In genomic region chr13:52670726-52671125, GRCh38 we compare ENCODE assay signal across 21 cellular contexts. TPM values are rescaled to one million over a fixed set of nuclear protein-coding genes. Genes with fewer than 3 reads are reported as not detected.
DNase-seq lines count a peak whose midpoint lies in the region; ATAC-seq, FAIRE-seq and TF ChIP-seq lines count a peak whose summit lies in the region.
"Had no signal": no experiment of that assay in that cellular context is flagged by ENCODE, and none has a peak within 500 bp of the region (broad histone marks: within the 10 kb centered on the region; RNA-seq: fewer than 3 reads in every experiment).

No MANE protein-coding gene starts in this region.

- no peaks in the 10 kb centered on the region; the same call in 1 of the 2 replicates for H4K20me1 ChIP-seq in IMR-90 (ENCODE audit: insufficient read depth, low read length)
- H4K20me1 ChIP-seq: BLaER1 had no signal

- H2AK5ac ChIP-seq in IMR-90 (ENCODE audit: low read depth, low read length), result no peak overlapping the region

- H3K18ac ChIP-seq in IMR-90 (ENCODE audit: low read depth, low read length), result no peak overlapping the region

- no peak overlapping the region for H3K9ac ChIP-seq in IMR-90 (ENCODE audit: low read depth, low read length)
- H3K9ac ChIP-seq: BLaER1 had no signal

- no peak for TF ChIP-seq RAD21 in A549 (conservative IDR thresholded peaks at IDR 0.05 in 1 of 2, IDR thresholded peaks at IDR 0.05 in 1 of 2)
- TF ChIP-seq RAD21 in IMR-90 (IDR thresholded peaks at IDR 0.05; ENCODE audit: low read length), result no peak

- no peak overlapping the region for H2BK5ac ChIP-seq in IMR-90 (ENCODE audit: low read depth, low read length, poor library complexity, severe bottlenecking)

- 94% methylated on average over 8 of the region's 8 CpGs for WGBS in A549 (ENCODE audit: missing lambda C conversion rate)
- 100% methylated on average over 4 of the region's 8 CpGs; no CpG with 5 or more reads in 1 of the 2 experiments for WGBS in IMR-90 (ENCODE audit: extremely low coverage in 2 of 2, insufficient read length in 1 of 2), 2 experiments
- 87 to 95% methylated on average over 8 of the region's 8 CpGs for WGBS in testis, 2 donors

- H2BK20ac ChIP-seq in IMR-90 (ENCODE audit: low read depth, low read length), result no peak overlapping the region

- TF ChIP-seq CTCF in A549 (IDR thresholded peaks at IDR 0.05) (no peak), IMR-90 (conservative IDR thresholded peaks at IDR 0.05; ENCODE audit: low read depth, low read length) (no peak), testis (IDR thresholded peaks at IDR 0.05) (no peak)

- H3K4ac ChIP-seq in IMR-90 (ENCODE audit: low read depth, low read length), result no peak overlapping the region

- no peak overlapping the region for H3K14ac ChIP-seq in IMR-90 (replicated peaks; ENCODE audit: low read depth, low read length)

- H3K27ac ChIP-seq in A549, result no peak overlapping the region
- H3K27ac ChIP-seq in IMR-90 (ENCODE audit: insufficient read depth, low read length), result no peak overlapping the region
- H3K27ac ChIP-seq in SJCRH30, result no peak overlapping the region
- H3K27ac ChIP-seq in testis, result no peak overlapping the region
- H3K27ac ChIP-seq: BLaER1 had no signal

- peaks cover 14 to 18% of the 10 kb centered on the region in 2 experiments; a peak in 3 of 4 replicates for H3K79me1 ChIP-seq in IMR-90 (ENCODE audit: low read depth in 1 of 2, low read length in 2 of 2)

- TF ChIP-seq EP300 in A549 (IDR thresholded peaks at IDR 0.05), result no peak

- no peaks in the 10 kb centered on the region for H3K9me1 ChIP-seq in IMR-90 (ENCODE audit: insufficient read depth, low read length)

- no peak for ATAC-seq in A549
- no peak for ATAC-seq in IMR-90 (ENCODE audit: low read depth)
- ATAC-seq: GM12878 had no signal

- H3K4me2 ChIP-seq in A549, result no peak overlapping the region
- no peak overlapping the region for H3K4me2 ChIP-seq in IMR-90 (ENCODE audit: low read depth, low read length)
- H3K4me2 ChIP-seq: BLaER1 had no signal

- no peak overlapping the region for H3K4me3 ChIP-seq in A549
- H3K4me3 ChIP-seq in IMR-90 (ENCODE audit: insufficient read depth, low read depth, low read length), result no peak overlapping the region
- H3K4me3 ChIP-seq in SJCRH30, result no peak overlapping the region
- no peak overlapping the region for H3K4me3 ChIP-seq in testis
- H3K4me3 ChIP-seq: BLaER1, GM12878 had no signal

- intact Hi-C loops in IMR-90 (cut with micrococcal nuclease), result no loop called here
- intact Hi-C loops in testis (cut with DNase I; ENCODE audit: low total_unique reads), result no loop called here

- no peak overlapping the region for H4K8ac ChIP-seq in IMR-90 (ENCODE audit: low read depth in 2 of 2, low read length in 2 of 2)

- peaks cover 16% of the 10 kb centered on the region for H3K36me3 ChIP-seq in IMR-90 (ENCODE audit: control insufficient read depth, insufficient read depth, low read length)
- peaks cover 50% of the 10 kb centered on the region for H3K36me3 ChIP-seq in SJCRH30
- no peaks in the 10 kb centered on the region for H3K36me3 ChIP-seq in testis (ENCODE audit: low read depth, missing control alignments)

- no peak overlapping the region for H2BK15ac ChIP-seq in IMR-90 (ENCODE audit: low read depth, low read length)

- BruUV-seq in IMR-90 (replicated peaks; lab: Mats Ljungman, UMichigan), result no TSS peak

- H2AK9ac ChIP-seq in IMR-90 (replicated peaks; ENCODE audit: low read depth, low read length, poor library complexity), result no peak overlapping the region

- H4K91ac ChIP-seq in IMR-90 (ENCODE audit: insufficient read depth, low read depth, low read length), result no peak overlapping the region

- POLR2A ChIA-PET in A549 (lab: Yijun Ruan, JAX), result no interaction called here
- POLR2A ChIA-PET in IMR-90 (lab: Charles Lee; ENCODE audit: unreplicated experiment), result no interaction called here

- CTCF ChIA-PET in A549 (lab: Yijun Ruan, JAX) (interaction anchor here (2.0 kb wide), 1 partner anchor 139 kb away, joined by 5 read pairs; no protein-coding TSS in a partner anchor), IMR-90 (lab: Yijun Ruan, JAX) (no interaction called here)

- no peak overlapping the region for H4K5ac ChIP-seq in IMR-90 (ENCODE audit: low read depth, low read length)

- dilution Hi-C loops in IMR-90 (cut with HindIII; ENCODE audit: low sequenced_read_pairs, unreplicated experiment), result no loop called here

- DNase-seq in A549 (ENCODE audit: low read depth in 1 of 2, low spot score in 1 of 2), result no peak
- DNase-seq in IMR-90, result no peak
- no peak for DNase-seq in DMS 273 (lab: John Stamatoyannopoulos, UW; ENCODE audit: unreplicated experiment)
- no peak for DNase-seq in SJCRH30
- no peak for DNase-seq in testis
- DNase-seq: 8988T; ACHN; BE2C; C1 segment of cervical spinal cord; CD4-positive, alpha-beta memory T cell; CD4-positive, CD25-positive, alpha-beta regulatory T cell; CD8-positive, alpha-beta memory T cell; COR-L47; DMS79 treated with DMSO at 0.1 percent for 48 hours; GDM1 had no signal

- no peak overlapping the region for H3K56ac ChIP-seq in IMR-90 (ENCODE audit: extremely low read depth, insufficient read depth, low read length)

- H3K27me3 ChIP-seq in IMR-90 (ENCODE audit: control insufficient read depth, insufficient read depth, low read length) (no peaks in the 10 kb centered on the region), SJCRH30 (no peaks in the 10 kb centered on the region), testis (no peaks in the 10 kb centered on the region)
- H3K27me3 ChIP-seq: BE2C, BLaER1 had no signal

- H3K4me1 ChIP-seq in A549 (no peaks in the 10 kb centered on the region), IMR-90 (ENCODE audit: control insufficient read depth, insufficient read depth, low read length) (no peaks in the 10 kb centered on the region), SJCRH30 (no peaks in the 10 kb centered on the region), testis (no peaks in the 10 kb centered on the region)
- H3K4me1 ChIP-seq: BE2C, BLaER1 had no signal

- no peaks in the 10 kb centered on the region for H3K9me3 ChIP-seq in A549
- no peaks in the 10 kb centered on the region for H3K9me3 ChIP-seq in IMR-90 (ENCODE audit: control insufficient read depth, insufficient read depth, low read length)
- no peaks in the 10 kb centered on the region for H3K9me3 ChIP-seq in SJCRH30 (replicated peaks)
- no peaks in the 10 kb centered on the region for H3K9me3 ChIP-seq in testis
- H3K9me3 ChIP-seq: BE2C, BLaER1 had no signal

- peak; percentile 35 for FAIRE-seq in A204.1 (lab: Jason Lieb, UNC)
- no peak for FAIRE-seq in A549 (lab: Jason Lieb, UNC)
- peak; percentile 75 for FAIRE-seq in islet of Langerhans (lab: Jason Lieb, UNC)
- FAIRE-seq: GM12878, GM12892, GM18507 had no signal

- in situ Hi-C loops in IMR-90 (cut with MboI; ENCODE audit: low sequenced_read_pairs), result no loop called here

- no peak overlapping the region for H2AFZ ChIP-seq in IMR-90 (replicated peaks; ENCODE audit: low read length, poor library complexity)

- no peak for TF ChIP-seq POLR2A in A549 (IDR thresholded peaks at IDR 0.05; ENCODE audit: low read length)
- TF ChIP-seq POLR2A in IMR-90 (IDR thresholded peaks at IDR 0.05; ENCODE audit: low read depth, low read length), result no peak
- no peak for TF ChIP-seq POLR2A in testis (IDR thresholded peaks at IDR 0.05)

- no peak overlapping the region for H2BK120ac ChIP-seq in IMR-90 (ENCODE audit: low read depth, low read length)

- no peak overlapping the region for H3K23ac ChIP-seq in IMR-90 (ENCODE audit: low read depth, low read length)

TF ChIP-seq in A549, 52 proteins besides CTCF, POLR2A, EP300 and RAD21 (continues in another document):
- no peak for TF ChIP-seq NR3C1 (IDR thresholded peaks at IDR 0.05)
- no peak for TF ChIP-seq KDM1A (IDR thresholded peaks at IDR 0.05; ENCODE audit: low read depth)
- TF ChIP-seq RCOR1 (IDR thresholded peaks at IDR 0.05; ENCODE audit: low read depth, low read length), result no peak
- no peak for TF ChIP-seq BHLHE40 (IDR thresholded peaks at IDR 0.05; ENCODE audit: low read depth, low read length)
- no peak for TF ChIP-seq POLR2AphosphoS2 (conservative IDR thresholded peaks at IDR 0.05; ENCODE audit: low read length)
- TF ChIP-seq MAFK (IDR thresholded peaks at IDR 0.05; ENCODE audit: partially characterized antibody), result peak; percentile 45

TF ChIP-seq in IMR-90, 13 proteins besides CTCF, POLR2A, EP300 and RAD21:
- peak; percentile 22; the same call in 1 of the 2 replicates for TF ChIP-seq MAFK (IDR thresholded peaks at IDR 0.05; ENCODE audit: low read depth, low read length)
- no peak for TF ChIP-seq FOS (IDR thresholded peaks at IDR 0.05; ENCODE audit: low read depth, low read length)
- no peak for TF ChIP-seq NFE2L2 (IDR thresholded peaks at IDR 0.05; ENCODE audit: low read depth, low read length)
TF ChIP-seq in IMR-90: peak in this region for 1.

RNA-seq across cellular contexts. Expression of gene SUGT1, which starts 18.1 kb away (rescaled TPM):
- polyA plus RNA-seq in A549 (2011; rRNA removed), result 37.7 and 56.4 TPM in 2 replicates
- polyA plus RNA-seq in A549 (2012; cell fraction: cytosol; rRNA removed), result 21.3 and 23.1 TPM in 2 replicates
- polyA plus RNA-seq in A549 (2012; cell fraction: nucleus; rRNA removed), result 9.1 and 10.7 TPM in 2 replicates
- 60.4 to 62.1 TPM (median 61.4 TPM) in 3 replicates for polyA plus RNA-seq in A549 (2017; fragmentation: RNase III; extraction: RNeasy Plus Mini Kit Qiagen cat#74134 plus additional on column Dnase treatment)
- 23.9 and 25.2 TPM in 2 replicates for polyA minus RNA-seq in A549 (2011; rRNA and poly(A)+ RNA removed)
- 21.5 and 41.4 TPM in 2 replicates for total RNA-seq in IMR-90 (2012; rRNA removed)
- 24.6 and 25.6 TPM in 2 replicates for polyA plus RNA-seq in IMR-90 (2012; rRNA removed)
- 10.5 and 18.4 TPM in 2 replicates for polyA plus RNA-seq in IMR-90 (2012; cell fraction: cytosol; rRNA removed)
- polyA plus RNA-seq in IMR-90 (2012; cell fraction: nucleus; rRNA removed; ENCODE audit: low replicate concordance), result 4.3 and 14.6 TPM in 2 replicates
- total RNA-seq in SJCRH30 (2014; rRNA removed; shearing (Covaris generic)), result 70.7 and 76.2 TPM in 2 replicates
- total RNA-seq in testis, result 10 to 100 TPM; 49.1 to 54.2 TPM
- 63.4 TPM for polyA plus RNA-seq in testis (ENCODE audit: insufficient read depth, low read depth, low replicate concordance)

RNA-seq across cellular contexts. Expression of gene HNRNPA1L2, which starts 28.5 kb away (rescaled TPM):
- polyA plus RNA-seq in A549 (2011; rRNA removed), result 6.3 and 8.5 TPM in 2 replicates
- polyA plus RNA-seq in A549 (2012; cell fraction: cytosol; rRNA removed), result 2.2 and 2.9 TPM in 2 replicates
- 1.7 and 2.4 TPM in 2 replicates for polyA plus RNA-seq in A549 (2012; cell fraction: nucleus; rRNA removed)
- 5.8 to 6.3 TPM (median 6.2 TPM) in 3 replicates for polyA plus RNA-seq in A549 (2017; fragmentation: RNase III; extraction: RNeasy Plus Mini Kit Qiagen cat#74134 plus additional on column Dnase treatment)
- polyA minus RNA-seq in A549 (2011; rRNA and poly(A)+ RNA removed), result 2.5 and 3.2 TPM in 2 replicates
- 3.4 and 3.9 TPM in 2 replicates for total RNA-seq in IMR-90 (2012; rRNA removed)
- 9.1 and 9.3 TPM in 2 replicates for polyA plus RNA-seq in IMR-90 (2012; rRNA removed)
- 0.78 and 1.5 TPM in 2 replicates for polyA plus RNA-seq in IMR-90 (2012; cell fraction: cytosol; rRNA removed)
- 2.4 and 11.3 TPM in 2 replicates for polyA plus RNA-seq in IMR-90 (2012; cell fraction: nucleus; rRNA removed; ENCODE audit: low replicate concordance)
- total RNA-seq in SJCRH30 (2014; rRNA removed; shearing (Covaris generic)), result 9.4 and 9.6 TPM in 2 replicates
- total RNA-seq in testis, result 1 to 10 TPM; 4.0 to 6.7 TPM
- polyA plus RNA-seq in testis (ENCODE audit: insufficient read depth, low read depth, low replicate concordance), result 5.6 TPM
